20 cellular contexts compared by ENCODE assay signal in genomic region chr10:122779924-122780323, GRCh38.
DNase-seq lines count a peak whose midpoint lies in the region; ATAC-seq and TF ChIP-seq lines count a peak whose summit lies in the region.
"Had no signal": no experiment of that assay in that cellular context is flagged by ENCODE, and none has a peak within 500 bp of the region (broad histone marks: within the 10 kb centered on the region; RNA-seq: fewer than 3 reads in every experiment).

No MANE protein-coding gene starts in this region.

- H3K4me1 Mint-ChIP-seq in GM23338, result peaks cover 3% of the 10 kb centered on the region; the same call in 1 of the 3 replicates
- H3K4me1 Mint-ChIP-seq: CD14-positive monocyte; CD8-positive, alpha-beta memory T cell had no signal

- no peaks in the 10 kb centered on the region for H3K36me3 ChIP-seq in GM23338 (ENCODE audit: insufficient read depth)
- no peaks in the 10 kb centered on the region for H3K36me3 ChIP-seq in RWPE2 (ENCODE audit: low read depth)
- H3K36me3 ChIP-seq in esophagus muscularis mucosa, result no peaks in the 10 kb centered on the region
- H3K36me3 ChIP-seq: BE2C; BLaER1 treated with 17β-estradiol and CSF1 and Interleukin-3, amounts not matched to agents 10 nM and 100 nM had no signal

- H3K9me2 ChIP-seq in GM23338 (ENCODE audit: insufficient read depth), result peaks cover 5% of the 10 kb centered on the region; the same call in 1 of the 2 replicates

- H3K4me3 ChIP-seq in GM23338 (no peak overlapping the region), RWPE2 (ENCODE audit: severe bottlenecking) (no peak overlapping the region), esophagus muscularis mucosa (no peak overlapping the region)
- H3K4me3 ChIP-seq: A549; BLaER1 treated with 17β-estradiol and CSF1 and Interleukin-3, amounts not matched to agents 10 nM and 100 nM; GM12878 had no signal

- H4K20me1 ChIP-seq in GM23338 (replicated peaks; ENCODE audit: insufficient read depth), result no peaks in the 10 kb centered on the region

- H3F3A ChIP-seq in GM23338 (replicated peaks; ENCODE audit: low read depth), result no peaks in the 10 kb centered on the region

- intact Hi-C loops in esophagus muscularis mucosa (cut with DNase I), result no loop called here

- no peaks in the 10 kb centered on the region for H3K9me3 ChIP-seq in RWPE2 (ENCODE audit: severe bottlenecking)
- no peaks in the 10 kb centered on the region for H3K9me3 ChIP-seq in esophagus muscularis mucosa
- H3K9me3 ChIP-seq: A549; BE2C; BLaER1 treated with 17β-estradiol and CSF1 and Interleukin-3, amounts not matched to agents 10 nM and 100 nM had no signal

- H3K27me3 ChIP-seq in GM23338 (ENCODE audit: insufficient read depth) (no peaks in the 10 kb centered on the region), RWPE2 (ENCODE audit: insufficient read depth, poor library complexity, severe bottlenecking) (no peaks in the 10 kb centered on the region), foreskin keratinocyte (peaks cover 7% of the 10 kb centered on the region), esophagus muscularis mucosa (peaks cover 0 to 22% (median 0%) of the 10 kb centered on the region in 4 donors)
- H3K27me3 ChIP-seq: BE2C; BLaER1 treated with 17β-estradiol and CSF1 and Interleukin-3, amounts not matched to agents 10 nM and 100 nM had no signal

- no peak overlapping the region for H2AFZ ChIP-seq in GM23338

- TF ChIP-seq EP300 in esophagus muscularis mucosa (IDR thresholded peaks at IDR 0.05), result no peak

- DNase-seq in GM23338 (ENCODE audit: low spot score), result no peak
- no peak for DNase-seq in RWPE2 (ENCODE audit: low spot score)
- DNase-seq in foreskin keratinocyte, result no peak
- DNase-seq in esophagus muscularis mucosa (ENCODE audit: extremely low spot score), result no peak
- no peak for DNase-seq in MV-4-11 (lab: John Stamatoyannopoulos, UW)
- DNase-seq: AML-193; BE2C; CD4-positive, alpha-beta T cell; CD8-positive, alpha-beta memory T cell; DMS 273 treated with DMSO at 0.1 percent for 48 hours; DMS79; GDM1; GOT3; H7 had no signal

- H3K36me3 Mint-ChIP-seq in GM23338 (ENCODE audit: low read depth), result no peaks in the 10 kb centered on the region
- H3K36me3 Mint-ChIP-seq: CD14-positive monocyte; CD8-positive, alpha-beta memory T cell had no signal

- no peak for TF ChIP-seq POLR2A in esophagus muscularis mucosa (IDR thresholded peaks at IDR 0.05; ENCODE audit: low read depth)

- H3K9me3 Mint-ChIP-seq in GM23338, result no peaks in the 10 kb centered on the region; the same call in 2 of the 3 replicates
- H3K9me3 Mint-ChIP-seq: CD4-positive, alpha-beta T cell; CD8-positive, alpha-beta memory T cell had no signal

- H3K27ac ChIP-seq in GM23338 (ENCODE audit: low read depth) (no peak overlapping the region), RWPE2 (ENCODE audit: poor library complexity, severe bottlenecking) (no peak overlapping the region), foreskin keratinocyte (no peak overlapping the region), esophagus muscularis mucosa (replicated peaks in 1 of 4) (no peak overlapping the region)
- H3K27ac ChIP-seq: A549; BLaER1 treated with 17β-estradiol and CSF1 and Interleukin-3, amounts not matched to agents 10 nM and 100 nM had no signal

- H3K79me2 ChIP-seq in GM23338 (replicated peaks; ENCODE audit: insufficient read depth), result no peaks in the 10 kb centered on the region

- no peak overlapping the region for H3K27ac Mint-ChIP-seq in GM23338
- H3K27ac Mint-ChIP-seq: CD14-positive monocyte; CD4-positive, alpha-beta T cell had no signal

- ATAC-seq in GM23338 (peak; percentile 67), RWPE2 (ENCODE audit: low read depth) (peak; percentile 20; the same call in 2 of the 3 replicates), foreskin keratinocyte (peak; percentile 10), GM19455 (IDR thresholded peaks at IDR 0.05; ENCODE audit: unreplicated experiment) (no peak)
- ATAC-seq: A549, GM12878, HCT116 had no signal

- H3K4me2 ChIP-seq in GM23338, result no peak overlapping the region
- H3K4me2 ChIP-seq: A549; BLaER1 treated with 17β-estradiol and CSF1 and Interleukin-3, amounts not matched to agents 10 nM and 100 nM had no signal

- TF ChIP-seq CTCF in GM23338 (conservative IDR thresholded peaks at IDR 0.05; ENCODE audit: low read depth in 2 of 2) (no peak), RWPE2 (IDR thresholded peaks at IDR 0.05; ENCODE audit: poor library complexity, severe bottlenecking) (no peak), foreskin keratinocyte (conservative IDR thresholded peaks at IDR 0.05) (no peak), esophagus muscularis mucosa (IDR thresholded peaks at IDR 0.05) (no peak)

- WGBS in esophagus muscularis mucosa, result 87% methylated on average over 11 of the region's 13 CpGs

- no peaks in the 10 kb centered on the region for H3K4me1 ChIP-seq in GM23338 (ENCODE audit: insufficient read depth)
- H3K4me1 ChIP-seq in RWPE2 (ENCODE audit: insufficient read depth, poor library complexity, severe bottlenecking), result peaks cover 5% of the 10 kb centered on the region
- H3K4me1 ChIP-seq in foreskin keratinocyte, result no peaks in the 10 kb centered on the region
- H3K4me1 ChIP-seq in esophagus muscularis mucosa, result no peaks in the 10 kb centered on the region
- H3K4me1 ChIP-seq: A549; BE2C; BLaER1 treated with 17β-estradiol and CSF1 and Interleukin-3, amounts not matched to agents 10 nM and 100 nM had no signal

- no peak overlapping the region for H3K4me3 Mint-ChIP-seq in GM23338
- H3K4me3 Mint-ChIP-seq: CD14-positive monocyte; CD4-positive, alpha-beta T cell; CD8-positive, alpha-beta memory T cell had no signal

- no peaks in the 10 kb centered on the region for H3K27me3 Mint-ChIP-seq in GM23338 (ENCODE audit: insufficient read depth, low read depth, poor library complexity)

TF ChIP-seq in GM23338, 12 proteins besides CTCF, POLR2A, EP300 and RAD21 (continues in another document):
- no peak for TF ChIP-seq ZNF462 (CRISPR knock-in tag; IDR thresholded peaks at IDR 0.05)
- TF ChIP-seq ETS1 (IDR thresholded peaks at IDR 0.05), result no peak
